In genomic region chr2:37802899-37803379, GRCh38 we compare ENCODE assay signal across 1 cellular context.
TF ChIP-seq lines count a peak whose summit lies in the region.

No MANE protein-coding gene starts in this region.

TF ChIP-seq in SK-N-SH treated with all-trans-retinoic acid at 6 μM for 48 hours, 23 proteins besides CTCF, POLR2A, EP300 and RAD21 (continued from another document):
- TF ChIP-seq, protein P1, sequence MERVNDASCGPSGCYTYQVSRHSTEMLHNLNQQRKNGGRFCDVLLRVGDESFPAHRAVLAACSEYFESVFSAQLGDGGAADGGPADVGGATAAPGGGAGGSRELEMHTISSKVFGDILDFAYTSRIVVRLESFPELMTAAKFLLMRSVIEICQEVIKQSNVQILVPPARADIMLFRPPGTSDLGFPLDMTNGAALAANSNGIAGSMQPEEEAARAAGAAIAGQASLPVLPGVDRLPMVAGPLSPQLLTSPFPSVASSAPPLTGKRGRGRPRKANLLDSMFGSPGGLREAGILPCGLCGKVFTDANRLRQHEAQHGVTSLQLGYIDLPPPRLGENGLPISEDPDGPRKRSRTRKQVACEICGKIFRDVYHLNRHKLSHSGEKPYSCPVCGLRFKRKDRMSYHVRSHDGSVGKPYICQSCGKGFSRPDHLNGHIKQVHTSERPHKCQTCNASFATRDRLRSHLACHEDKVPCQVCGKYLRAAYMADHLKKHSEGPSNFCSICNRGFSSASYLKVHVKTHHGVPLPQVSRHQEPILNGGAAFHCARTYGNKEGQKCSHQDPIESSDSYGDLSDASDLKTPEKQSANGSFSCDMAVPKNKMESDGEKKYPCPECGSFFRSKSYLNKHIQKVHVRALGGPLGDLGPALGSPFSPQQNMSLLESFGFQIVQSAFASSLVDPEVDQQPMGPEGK (CRISPR knock-in tag; IDR thresholded peaks at IDR 0.05; ENCODE audit: borderline replicate concordance): no peak
- no peak for TF ChIP-seq ZFP30 (CRISPR knock-in tag; IDR thresholded peaks at IDR 0.05)
